Comparison of ENCODE assay signal across 11 cellular contexts in the genomic region with DNA sequence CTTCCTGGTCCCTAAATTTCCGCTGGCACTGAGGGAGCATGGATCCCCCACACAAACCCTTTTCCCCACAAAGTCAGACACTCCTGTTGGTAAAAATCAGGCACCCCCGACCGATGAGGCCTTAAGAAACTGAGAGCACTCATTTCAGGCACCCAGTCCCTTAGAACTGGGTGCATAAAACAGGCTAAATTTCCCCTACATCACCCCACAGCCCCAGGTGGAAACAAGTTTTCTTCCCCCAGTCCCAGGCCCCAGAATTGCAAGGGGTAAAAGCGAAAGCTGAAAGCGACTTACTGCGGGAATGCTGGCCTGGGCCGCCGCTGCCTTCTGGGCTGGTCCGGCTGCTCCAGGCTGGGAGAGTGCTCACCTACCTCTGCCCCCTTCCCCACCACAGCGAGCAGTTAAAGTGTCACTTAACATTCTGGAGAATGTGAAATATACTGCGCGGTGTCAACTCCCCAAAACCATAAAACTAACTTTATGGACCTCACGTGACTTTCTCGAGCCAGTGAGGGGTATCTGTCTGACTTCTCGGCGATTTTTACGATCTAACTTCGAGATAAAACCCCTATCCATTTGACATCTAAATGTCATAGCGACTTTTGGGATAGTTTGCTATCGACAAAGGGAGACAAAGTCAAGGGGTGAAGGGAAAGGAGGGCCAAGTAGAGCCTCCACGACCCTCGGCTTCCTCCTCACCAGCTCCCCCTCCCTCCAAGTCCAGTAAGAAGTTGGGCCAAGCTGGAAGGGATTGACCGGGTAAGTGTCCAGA. TPM values are rescaled to one million over a fixed set of nuclear protein-coding genes. Genes with fewer than 3 reads are reported as not detected.
DNase-seq lines count a peak whose midpoint lies in the region; ATAC-seq and TF ChIP-seq lines count a peak whose summit lies in the region.
"Had no signal": no experiment of that assay in that cellular context is flagged by ENCODE, and none has a peak within 500 bp of the region (broad histone marks: within the 10 kb centered on the region; RNA-seq: fewer than 3 reads in every experiment).

A gene (minus strand): TSS at position 411 of the 772 bp plus-strand sequence. CDS start 37,767 bp downstream, outside the sequence.

- H3K27me3 Mint-ChIP-seq in activated B cell treated with CpG ODN at 0.5 μM for 24 hours, result peaks cover 78% of the 10 kb centered on the region

- intact Hi-C loops in activated B cell treated with CpG ODN at 0.5 μM for 24 hours (cut with micrococcal nuclease), result loop anchor here (10.0 kb wide), 1 partner anchor 435 kb away; no protein-coding TSS in a partner anchor
- intact Hi-C loops in dorsolateral prefrontal cortex (cut with DNase I), result loop anchor here in 1 of 2 donors (10.0 kb wide), 1 partner anchor 415 kb away; no protein-coding TSS in a partner anchor

- ATAC-seq in activated B cell treated with CpG ODN at 0.5 μM for 24 hours (ENCODE audit: low read depth) (no peak), GM21529 (IDR thresholded peaks at IDR 0.05; ENCODE audit: unreplicated experiment) (no peak), HG02623 (IDR thresholded peaks at IDR 0.05; ENCODE audit: unreplicated experiment) (no peak)

- peaks cover 10 to 65% of the 10 kb centered on the region in 2 donors for H3K27me3 ChIP-seq in stomach smooth muscle (ENCODE audit: control insufficient read depth in 1 of 2, insufficient read depth in 2 of 2, low read length in 2 of 2)
- H3K27me3 ChIP-seq in dorsolateral prefrontal cortex, result peaks cover 29 to 100% (median 99%) of the 10 kb centered on the region in 45 donors

- peak within 1 kb of the TSS; percentile 64 for H3K4me3 Mint-ChIP-seq in activated B cell treated with CpG ODN at 0.5 μM for 24 hours

- H3K4me3 ChIP-seq in stomach smooth muscle (ENCODE audit: low read length in 2 of 2) (peak within 1 kb of the TSS; percentile 16 to 65), dorsolateral prefrontal cortex (no peak within 1 kb of the TSS)

- DNase-seq in NCI-H2196 (lab: John Stamatoyannopoulos, UW; ENCODE audit: unreplicated experiment) (peak; percentile 31), NCI-H2196 treated with DMSO at 0.1 percent for 48 hours (lab: John Stamatoyannopoulos, UW; ENCODE audit: unreplicated experiment) (no peak), activated B cell treated with CpG ODN at 0.5 μM for 24 hours (no peak), left kidney (ENCODE audit: low read depth, low spot score) (peak; percentile 98), dorsolateral prefrontal cortex (no peak)
- DNase-seq: kidney glomerular epithelial cell, NCI-H1694 treated with DMSO at 0.1 percent for 48 hours had no signal

- no peaks in the 10 kb centered on the region for H3K36me3 ChIP-seq in stomach smooth muscle (ENCODE audit: control insufficient read depth in 2 of 2, insufficient read depth in 2 of 2, low read length in 2 of 2)

- H3K27ac Mint-ChIP-seq in activated B cell treated with CpG ODN at 0.5 μM for 24 hours, result no peak within 1 kb of the TSS

- H3K27ac ChIP-seq in stomach smooth muscle (ENCODE audit: low read length) (peak within 1 kb of the TSS; percentile 37), dorsolateral prefrontal cortex (no peak within 1 kb of the TSS)

- H3K4me1 Mint-ChIP-seq in activated B cell treated with CpG ODN at 0.5 μM for 24 hours, result peaks cover 50% of the 10 kb centered on the region

- TF ChIP-seq CTCF in activated B cell treated with CpG ODN at 0.5 μM for 24 hours (IDR thresholded peaks at IDR 0.05) (no peak), dorsolateral prefrontal cortex (IDR thresholded peaks at IDR 0.05 in 54 of 56, conservative IDR thresholded peaks at IDR 0.05 in 2 of 56; ENCODE audit: low read depth in 1 of 56, partially characterized antibody in 56 of 56) (no peak)

- peak within 1 kb of the TSS in 1 of 2 donors; percentile 51 for H3K9ac ChIP-seq in stomach smooth muscle (ENCODE audit: low read length in 2 of 2)

- POLR2A ChIA-PET in activated B cell treated with CpG ODN at 0.5 μM for 24 hours (lab: Charles Lee), result no interaction called here

- no peaks in the 10 kb centered on the region for H3K9me3 ChIP-seq in stomach smooth muscle (ENCODE audit: control insufficient read depth in 2 of 2, low read length in 2 of 2)

- CTCF ChIA-PET in activated B cell treated with CpG ODN at 0.5 μM for 24 hours (lab: Charles Lee), result interaction anchor here (0.7 to 2.9 kb wide), 6 partner anchors 23 to 282 kb away, joined by 3 to 13 read pairs (median 4); no protein-coding TSS in a partner anchor

- peaks cover 50% of the 10 kb centered on the region for H3K4me1 ChIP-seq in stomach smooth muscle (ENCODE audit: control insufficient read depth, insufficient read depth, low read length)

- no peaks in the 10 kb centered on the region for H3K36me3 Mint-ChIP-seq in activated B cell treated with CpG ODN at 0.5 μM for 24 hours (ENCODE audit: low read depth)

- no peaks in the 10 kb centered on the region for H3K9me3 Mint-ChIP-seq in activated B cell treated with CpG ODN at 0.5 μM for 24 hours

RNA-seq across cellular contexts. Expression of the gene that starts here (rescaled TPM):
- total RNA-seq in activated B cell treated with CpG ODN at 0.5 μM for 24 hours (1.4 and 2.6 TPM in 2 replicates), dorsolateral prefrontal cortex (1 to 10 TPM in 2 of 120 experiments, under 1 TPM in 18, not detected in 100; 0.11 to 1.4 (median 0.58) TPM)
- total RNA-seq: temporal lobe had no signal

Comparison
In these comparisons a context has a peak if more than half of its experiments do, and no peak if none do; other contexts are left out.
1. DNase-seq: peak in NCI-H2196 (single experiment) and left kidney (single experiment); none in NCI-H2196 treated with DMSO at 0.1 percent for 48 hours (single experiment), activated B cell treated with CpG ODN at 0.5 μM for 24 hours (single experiment) and dorsolateral prefrontal cortex (0 of 10).
2. H3K4me3 ChIP-seq: peak in stomach smooth muscle (2 of 2); none in dorsolateral prefrontal cortex (0 of 59).